17 cellular contexts compared by ENCODE assay signal in the genomic region with DNA sequence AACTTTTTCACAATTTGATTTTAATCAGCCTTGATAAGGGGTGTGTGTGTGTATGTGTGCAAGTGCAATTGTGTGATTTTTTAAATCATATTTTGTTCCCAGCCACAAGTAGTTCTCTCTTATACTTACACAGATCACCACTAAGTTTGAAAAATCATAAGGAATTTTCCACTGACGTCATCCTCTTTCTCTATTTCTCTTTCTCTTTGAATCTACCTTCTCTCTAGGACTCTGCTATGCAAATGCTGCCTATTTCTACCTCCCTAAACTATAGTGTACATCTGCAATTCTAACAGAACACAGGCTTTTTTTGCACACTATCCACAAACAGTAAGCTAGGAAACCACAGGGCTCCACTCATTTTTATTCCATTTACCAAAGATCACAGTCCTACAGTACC.
A peak's percentile ranks its signal among the peaks of the same experiment; 100 is the strongest.
DNase-seq lines count a peak whose midpoint lies in the region; ATAC-seq, FAIRE-seq and TF ChIP-seq lines count a peak whose summit lies in the region.
"Had no signal": no experiment of that assay in that cellular context is flagged by ENCODE, and none has a peak within 500 bp of the region (broad histone marks: within the 10 kb centered on the region; RNA-seq: fewer than 3 reads in every experiment).

No MANE protein-coding gene starts in this region.

- peak; percentile 70 for FAIRE-seq in H54 (lab: Jason Lieb, UNC)
- FAIRE-seq: GM12892, GM18507, GM19239 had no signal

- H3K4me1 ChIP-seq in left ventricle myocardium inferior = no peaks in the 10 kb centered on the region
- H3K4me1 ChIP-seq: BLaER1 treated with 17β-estradiol and CSF1 and Interleukin-3, amounts not matched to agents 10 nM and 100 nM had no signal

- in situ Hi-C loops in KBM-7 (cut with MboI; ENCODE audit: low pct_unique_long_range_greater_than_20kb, low sequenced_read_pairs) = no loop called here

- intact Hi-C loops in left ventricle myocardium inferior (cut with micrococcal nuclease) = no loop called here

- H3K27me3 ChIP-seq in left ventricle myocardium inferior (ENCODE audit: low read depth) = no peaks in the 10 kb centered on the region
- H3K27me3 ChIP-seq: BLaER1 treated with 17β-estradiol and CSF1 and Interleukin-3, amounts not matched to agents 10 nM and 100 nM had no signal

- no peak for DNase-seq in H54 (ENCODE audit: insufficient read length, low spot score)
- DNase-seq in OCI-M1 (lab: John Stamatoyannopoulos, UW) = peak; percentile 27
- DNase-seq in KBM-7 = no peak
- no peak for DNase-seq in left ventricle myocardium inferior
- no peak for DNase-seq in NCI-H2196 (lab: John Stamatoyannopoulos, UW; ENCODE audit: unreplicated experiment)
- DNase-seq: Calu3; CD8-positive, alpha-beta T cell; DMS79 treated with DMSO at 0.1 percent for 48 hours; GM23248; HCEC 1CT; HFFc6 had no signal

- no peak for TF ChIP-seq POLR2A in H54 (IDR thresholded peaks at IDR 0.05; ENCODE audit: low read depth, low read length)

- H3K4me3 ChIP-seq in left ventricle myocardium inferior = no peak overlapping the region
- H3K4me3 ChIP-seq: BLaER1 treated with 17β-estradiol and CSF1 and Interleukin-3, amounts not matched to agents 10 nM and 100 nM; GM23248 had no signal

- no peak for TF ChIP-seq CTCF in left ventricle myocardium inferior (IDR thresholded peaks at IDR 0.05; ENCODE audit: borderline replicate concordance)

- ATAC-seq in GM18520 (IDR thresholded peaks at IDR 0.05; ENCODE audit: unreplicated experiment) (peak; percentile 50), HG03439 (IDR thresholded peaks at IDR 0.05; ENCODE audit: unreplicated experiment) (peak; percentile 54)
- ATAC-seq: CD8-positive, alpha-beta T cell had no signal

- H3K36me3 ChIP-seq in left ventricle myocardium inferior = no peaks in the 10 kb centered on the region
- H3K36me3 ChIP-seq: BLaER1 treated with 17β-estradiol and CSF1 and Interleukin-3, amounts not matched to agents 10 nM and 100 nM had no signal

- H3K27ac ChIP-seq in left ventricle myocardium inferior (replicated peaks) = no peak overlapping the region
- H3K27ac ChIP-seq: BLaER1 treated with 17β-estradiol and CSF1 and Interleukin-3, amounts not matched to agents 10 nM and 100 nM; GM23248 had no signal

- peaks cover 5% of the 10 kb centered on the region for H3K9me3 ChIP-seq in left ventricle myocardium inferior (replicated peaks)
- H3K9me3 ChIP-seq: BLaER1 treated with 17β-estradiol and CSF1 and Interleukin-3, amounts not matched to agents 10 nM and 100 nM had no signal
